8 cellular contexts compared by ENCODE assay signal in genomic region chr9:123225374-123225813, GRCh38. TPM values are rescaled to one million over a fixed set of nuclear protein-coding genes. Genes with fewer than 3 reads are reported as not detected.
DNase-seq lines count a peak whose midpoint lies in the region; TF ChIP-seq lines count a peak whose summit lies in the region.

No MANE protein-coding gene starts in this region.

- H3K9me3 ChIP-seq in GM23248 (ENCODE audit: low read depth): no peaks in the 10 kb centered on the region
- H3K9me3 ChIP-seq in endodermal cell (ENCODE audit: control insufficient read depth, low read length): no peaks in the 10 kb centered on the region
- H3K9me3 ChIP-seq in tibial artery: no peaks in the 10 kb centered on the region

- no peaks in the 10 kb centered on the region for H3K79me2 ChIP-seq in GM23248 (ENCODE audit: insufficient read depth)
- H3K79me2 ChIP-seq in KMS-11 (ENCODE audit: insufficient read depth, low read depth): no peaks in the 10 kb centered on the region

- in situ Hi-C loops in GM23248 (cut with MboI): no loop called here

- H3K27me3 Mint-ChIP-seq in endodermal cell (ENCODE audit: insufficient read depth) (no peaks in the 10 kb centered on the region), nephron (ENCODE audit: low read depth) (no peaks in the 10 kb centered on the region)

- H3K4me1 ChIP-seq in GM23248 (ENCODE audit: insufficient read depth) (no peaks in the 10 kb centered on the region), KMS-11 (ENCODE audit: low read depth, poor library complexity, severe bottlenecking) (peaks cover 35% of the 10 kb centered on the region), endodermal cell (ENCODE audit: control insufficient read depth, insufficient read depth, low read length) (no peaks in the 10 kb centered on the region), tibial artery (no peaks in the 10 kb centered on the region)

- DNase-seq in NCI-H748 (lab: John Stamatoyannopoulos, UW; ENCODE audit: unreplicated experiment): peak; percentile 18
- DNase-seq in NCI-H748 treated with DMSO at 0.1 percent for 48 hours (lab: John Stamatoyannopoulos, UW): no peak
- peak; percentile 78 for DNase-seq in GM23248
- peak; percentile 29 for DNase-seq in activated CD4-positive, alpha-beta T cell treated with anti-CD3 and anti-CD28 coated beads, Interleukin-2, amount 50 U/mL, for 1 hour
- DNase-seq in endodermal cell: peak; percentile 84
- no peak for DNase-seq in tibial artery

- no peaks in the 10 kb centered on the region for H3K36me3 Mint-ChIP-seq in endodermal cell (ENCODE audit: low read depth)
- H3K36me3 Mint-ChIP-seq in nephron (ENCODE audit: low read depth): peaks cover 4% of the 10 kb centered on the region

- H3K9me2 ChIP-seq in GM23248 (ENCODE audit: insufficient read depth): no peaks in the 10 kb centered on the region

- H3K4me3 ChIP-seq in GM23248: no peak overlapping the region
- H3K4me3 ChIP-seq in KMS-11 (IDR thresholded peaks at IDR 0.05; ENCODE audit: insufficient read depth, low read depth, low read length): no peak overlapping the region
- no peak overlapping the region for H3K4me3 ChIP-seq in endodermal cell (ENCODE audit: low read length)
- H3K4me3 ChIP-seq in tibial artery: no peak overlapping the region

- no peaks in the 10 kb centered on the region for H3K9me3 Mint-ChIP-seq in endodermal cell
- no peaks in the 10 kb centered on the region for H3K9me3 Mint-ChIP-seq in nephron

- 23 to 25% methylated on average over 4 of the region's 4 CpGs for WGBS in GM23248 (ENCODE audit: low coverage in 1 of 2, low lambda C conversion rate in 2 of 2, missing lambda C conversion rate in 2 of 2), 2 experiments
- 26 to 36% methylated on average over 4 of the region's 4 CpGs for WGBS in endodermal cell (ENCODE audit: insufficient coverage in 1 of 2, insufficient read length in 1 of 2), 2 experiments

- peak; percentile 76; the same call in 1 of the 2 replicates for TF ChIP-seq CTCF in KMS-11 (conservative IDR thresholded peaks at IDR 0.05; ENCODE audit: low read depth, low read length)
- peak; percentile 78 for TF ChIP-seq CTCF in endodermal cell (conservative IDR thresholded peaks at IDR 0.05)
- TF ChIP-seq CTCF in nephron (IDR thresholded peaks at IDR 0.05; ENCODE audit: unreplicated experiment in 3 of 3): peak in 2 of 3 experiments; percentile 9 to 43
- peak; percentile 25 for TF ChIP-seq CTCF in tibial artery (IDR thresholded peaks at IDR 0.05)

- H2AFZ ChIP-seq in GM23248 (no peak overlapping the region), KMS-11 (ENCODE audit: low read depth) (no peak overlapping the region)

- no peak overlapping the region for H3K9ac ChIP-seq in GM23248
- peak overlapping the region; percentile 15; the same call in 1 of the 2 replicates for H3K9ac ChIP-seq in KMS-11
- H3K9ac ChIP-seq in endodermal cell (ENCODE audit: extremely low read depth, low read length, poor library complexity, severe bottlenecking): no peak overlapping the region

- H3K4me2 ChIP-seq in GM23248 (ENCODE audit: unreplicated experiment) (no peak overlapping the region), KMS-11 (peak overlapping the region; percentile 43)

- no peaks in the 10 kb centered on the region for H3K27me3 ChIP-seq in GM23248 (replicated peaks; ENCODE audit: insufficient read depth)
- no peaks in the 10 kb centered on the region for H3K27me3 ChIP-seq in KMS-11 (ENCODE audit: insufficient read depth, low read depth)
- H3K27me3 ChIP-seq in endodermal cell (ENCODE audit: control insufficient read depth, insufficient read depth, low read length, poor library complexity, severe bottlenecking): no peaks in the 10 kb centered on the region
- H3K27me3 ChIP-seq in tibial artery: no peaks in the 10 kb centered on the region

- H3K4me3 Mint-ChIP-seq in endodermal cell: no peak overlapping the region
- no peak overlapping the region for H3K4me3 Mint-ChIP-seq in nephron

- peaks cover 15% of the 10 kb centered on the region; the same call in 1 of the 2 replicates for H3F3A ChIP-seq in GM23248 (ENCODE audit: insufficient read depth)

- H3K36me3 ChIP-seq in GM23248 (ENCODE audit: low read depth) (no peaks in the 10 kb centered on the region), KMS-11 (ENCODE audit: insufficient read depth) (no peaks in the 10 kb centered on the region), endodermal cell (ENCODE audit: control insufficient read depth, insufficient read depth, low read length) (no peaks in the 10 kb centered on the region), tibial artery (no peaks in the 10 kb centered on the region)

- H3K4me1 Mint-ChIP-seq in endodermal cell: peaks cover 25% of the 10 kb centered on the region
- no peaks in the 10 kb centered on the region for H3K4me1 Mint-ChIP-seq in nephron

- no peak overlapping the region for H3K27ac ChIP-seq in GM23248
- peak overlapping the region; percentile 41; the same call in 1 of the 2 replicates for H3K27ac ChIP-seq in KMS-11
- H3K27ac ChIP-seq in endodermal cell (ENCODE audit: low read depth, low read length): no peak overlapping the region
- H3K27ac ChIP-seq in tibial artery: no peak overlapping the region

- intact Hi-C loops in tibial artery (cut with DNase I; ENCODE audit: low total_unique reads): no loop called here

- H4K20me1 ChIP-seq in GM23248 (ENCODE audit: insufficient read depth) (no peaks in the 10 kb centered on the region), KMS-11 (ENCODE audit: insufficient read depth) (no peaks in the 10 kb centered on the region)

- H3K27ac Mint-ChIP-seq in endodermal cell (no peak overlapping the region), nephron (no peak overlapping the region)

RNA-seq across cellular contexts. Expression of gene STRBP, which starts 43.0 kb away (rescaled TPM):
- 0.51 and 2.5 TPM in 2 replicates for total RNA-seq in GM23248 (2014; rRNA removed; shearing (Covaris generic))
- polyA plus RNA-seq in GM23248 (2016; fragmentation: Nextera tagmentation; extraction: Ambion mirVana): 1.1 and 1.4 TPM in 2 replicates
- 10 to 100 TPM; 77.2 to 83.3 TPM for total RNA-seq in endodermal cell
- polyA plus RNA-seq in endodermal cell (2013, experiment 1 of 2): 44.7 TPM
- polyA plus RNA-seq in endodermal cell (2013, experiment 2 of 2): 46.5 TPM

Comparison
In these comparisons a context has a peak if more than half of its experiments do, and no peak if none do; other contexts are left out.
1. DNase-seq: peak in NCI-H748 (single experiment), GM23248 (single experiment), activated CD4-positive, alpha-beta T cell treated with anti-CD3 and anti-CD28 coated beads, Interleukin-2, amount 50 U/mL, for 1 hour (single experiment) and endodermal cell (single experiment); none in NCI-H748 treated with DMSO at 0.1 percent for 48 hours (single experiment) and tibial artery (0 of 2).
2. CTCF ChIP-seq: peak in every context shown above with its lines; median percentile 78 in endodermal cell; 76 in KMS-11; 26 in nephron; 25 in tibial artery.
3. RNA of gene STRBP, which starts 43.0 kb away (total RNA-seq): 77.2 to 83.3 TPM in endodermal cell; 0.51 to 2.5 TPM in GM23248; every median in the first group is over 10 times any median in the second.